34 cellular contexts compared by ENCODE assay signal in the genomic region with DNA sequence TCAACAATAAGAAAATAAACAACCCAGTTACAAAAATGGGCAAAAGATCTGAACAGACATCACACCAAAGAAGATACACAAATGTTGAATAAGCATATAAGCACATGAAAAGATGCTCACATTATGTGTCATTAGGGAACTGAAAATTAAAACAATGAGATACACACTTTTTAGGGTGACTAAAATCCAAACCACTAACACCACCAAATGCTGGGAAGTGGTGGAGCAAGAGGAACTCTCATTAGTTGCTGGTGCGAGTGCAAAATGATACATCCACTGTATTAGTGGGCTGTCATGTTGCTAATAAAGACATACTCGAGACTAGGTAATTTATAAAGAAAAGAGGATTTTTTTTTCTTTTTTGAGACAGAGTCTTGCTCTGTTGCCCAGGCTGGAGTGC.
"Had no signal": no experiment of that assay in that cellular context is flagged by ENCODE, and none has a peak within 500 bp of the region (broad histone marks: within the 10 kb centered on the region; RNA-seq: fewer than 3 reads in every experiment).

No MANE protein-coding gene starts in this region.

- H3K27ac Mint-ChIP-seq: activated B cell treated with CpG ODN at 0.5 μM for 24 hours; activated CD4-positive, alpha-beta memory T cell treated with anti-CD3 and anti-CD28 coated beads for 36 hours; activated CD4-positive, alpha-beta T cell treated with anti-CD3 and anti-CD28 coated beads, Interleukin-2, amount 10 ng/mL, durations not matched to agents 24 days and 14 days; activated CD8-positive, alpha-beta memory T cell treated with anti-CD3 and anti-CD28 coated beads, Interleukin-2, amount 10 ng/mL, durations not matched to agents 7 days and 5 days; activated CD8-positive, alpha-beta T cell treated with anti-CD3 and anti-CD28 coated beads, Interleukin-2, amount 10 ng/mL, durations not matched to agents 7 days and 5 days; activated naive CD4-positive, alpha-beta T cell treated with anti-CD3 and anti-CD28 coated beads for 36 hours; activated naive CD4-positive, alpha-beta T cell treated with anti-CD3 and anti-CD28 coated beads, Interleukin-2, amount 50 U/mL, for 24 hours; activated naive CD8-positive, alpha-beta T cell treated with anti-CD3 and anti-CD28 coated beads for 36 hours; activated naive CD8-positive, alpha-beta T cell treated with anti-CD3 and anti-CD28 coated beads, Interleukin-2, amount 50 U/mL, for 24 hours; activated T-helper 1 cell treated with anti-CD3 and anti-CD28 coated beads, Interleukin-12 subunit alpha, Interleukin-12 subunit beta, Interleukin-2, Interleukin-4 antibody, amounts not matched to agents 30 ng/mL and 10 ng/mL and 1 ng/mL, durations not matched to agents 14 hours and 24 hours and 36 hours; activated T-helper 2 cell treated with anti-CD3 and anti-CD28 coated beads, Interferon-gamma antibody, Interleukin-2, Interleukin-4, amounts not matched to agents 10 μg/mL and 5 μg/mL and 100 μg/mL, durations not matched to agents 14 hours and 24 hours and 36 hours; effector memory CD8-positive, alpha-beta T cell; T-helper 2 cell treated with Interferon-gamma antibody and Interleukin-4, amounts not matched to agents 5 μg/mL and 100 μg/mL, for 36 hours had no signal

- H3K36me3 Mint-ChIP-seq: activated CD4-positive, alpha-beta memory T cell treated with anti-CD3 and anti-CD28 coated beads for 36 hours; activated CD8-positive, alpha-beta memory T cell treated with anti-CD3 and anti-CD28 coated beads, Interleukin-2, amount 10 ng/mL, durations not matched to agents 7 days and 5 days; activated naive CD4-positive, alpha-beta T cell treated with anti-CD3 and anti-CD28 coated beads, Interleukin-2, amount 50 U/mL, for 24 hours; activated naive CD8-positive, alpha-beta T cell treated with anti-CD3 and anti-CD28 coated beads for 36 hours had no signal

- ATAC-seq: activated CD4-positive, CD25-positive, alpha-beta regulatory T cell treated with anti-CD3 and anti-CD28 coated beads, Interleukin-2, amount 50 U/mL, for 24 hours; activated CD8-positive, alpha-beta memory T cell treated with anti-CD3 and anti-CD28 coated beads, Interleukin-2, amount 10 ng/mL, durations not matched to agents 7 days and 5 days; activated CD8-positive, alpha-beta T cell treated with anti-CD3 and anti-CD28 coated beads, Interleukin-2, amount 10 ng/mL, durations not matched to agents 7 days and 5 days; activated naive CD8-positive, alpha-beta T cell treated with anti-CD3 and anti-CD28 coated beads, Interleukin-2, amount 50 U/mL, for 24 hours; body of pancreas; effector memory CD8-positive, alpha-beta T cell; gastroesophageal sphincter had no signal

- H3K36me3 ChIP-seq: adrenal gland, esophagus squamous epithelium, gastroesophageal sphincter, WERI-Rb-1 had no signal

- DNase-seq: activated B cell treated with CpG ODN at 0.5 μM for 24 hours; activated CD4-positive, alpha-beta memory T cell treated with anti-CD3 and anti-CD28 coated beads for 36 hours; activated CD4-positive, alpha-beta T cell treated with anti-CD3 and anti-CD28 coated beads, Interleukin-2, amount 10 ng/mL, durations not matched to agents 24 days and 14 days; activated CD8-positive, alpha-beta memory T cell treated with anti-CD3 and anti-CD28 coated beads, Interleukin-2, amount 10 ng/mL, durations not matched to agents 7 days and 5 days; activated CD8-positive, alpha-beta memory T cell treated with anti-CD3 and anti-CD28 coated beads, Interleukin-2, amount 50 U/mL, for 4 hours; activated CD8-positive, alpha-beta T cell treated with anti-CD3 and anti-CD28 coated beads, Interleukin-2, amount 10 ng/mL, durations not matched to agents 7 days and 5 days; activated effector memory CD4-positive, alpha-beta T cell treated with anti-CD3 and anti-CD28 coated beads, Interleukin-2, amount 50 U/mL, for 16 hours; activated naive CD4-positive, alpha-beta T cell treated with anti-CD3 and anti-CD28 coated beads for 36 hours; activated naive CD8-positive, alpha-beta T cell treated with anti-CD3 and anti-CD28 coated beads for 36 hours; activated naive CD8-positive, alpha-beta T cell treated with anti-CD3 and anti-CD28 coated beads, Interleukin-2, amount 50 U/mL, for 24 hours; activated T-cell treated with anti-CD3 and anti-CD28 coated beads, Interleukin-2, amount 50 U/mL, for 1 hour; activated T-cell treated with anti-CD3 and anti-CD28 coated beads, Interleukin-2, amount 50 U/mL, for 48 hours; adrenal gland; amygdala; aorta; body of pancreas; caudate nucleus; cortex of kidney; dermis blood vessel endothelial cell; effector CD4-positive, alpha-beta T cell; effector memory CD8-positive, alpha-beta T cell; erythroblast; esophagus squamous epithelium; foreskin melanocyte; head of caudate nucleus; hippocampal formation; T1000; WERI-Rb-1 had no signal

- H3K4me3 ChIP-seq: adrenal gland, body of pancreas, esophagus squamous epithelium, gastroesophageal sphincter had no signal

- H3K9me3 Mint-ChIP-seq: activated B cell treated with CpG ODN at 0.5 μM for 24 hours; activated CD4-positive, alpha-beta memory T cell treated with anti-CD3 and anti-CD28 coated beads for 36 hours; activated CD4-positive, alpha-beta T cell treated with anti-CD3 and anti-CD28 coated beads, Interleukin-2, amount 10 ng/mL, durations not matched to agents 24 days and 14 days; activated naive CD4-positive, alpha-beta T cell treated with anti-CD3 and anti-CD28 coated beads for 36 hours; activated naive CD4-positive, alpha-beta T cell treated with anti-CD3 and anti-CD28 coated beads, Interleukin-2, amount 50 U/mL, for 24 hours; activated naive CD8-positive, alpha-beta T cell treated with anti-CD3 and anti-CD28 coated beads for 36 hours; activated naive CD8-positive, alpha-beta T cell treated with anti-CD3 and anti-CD28 coated beads, Interleukin-2, amount 50 U/mL, for 24 hours; activated T-helper 1 cell treated with anti-CD3 and anti-CD28 coated beads, Interleukin-12 subunit alpha, Interleukin-12 subunit beta, Interleukin-2, Interleukin-4 antibody, amounts not matched to agents 30 ng/mL and 10 ng/mL and 1 ng/mL, durations not matched to agents 14 hours and 24 hours and 36 hours; activated T-helper 2 cell treated with anti-CD3 and anti-CD28 coated beads, Interferon-gamma antibody, Interleukin-2, Interleukin-4, amounts not matched to agents 10 μg/mL and 5 μg/mL and 100 μg/mL, durations not matched to agents 14 hours and 24 hours and 36 hours; T-helper 2 cell treated with Interferon-gamma antibody and Interleukin-4, amounts not matched to agents 5 μg/mL and 100 μg/mL, for 36 hours had no signal

- H3K4me1 Mint-ChIP-seq: activated B cell treated with CpG ODN at 0.5 μM for 24 hours; activated CD4-positive, alpha-beta T cell treated with anti-CD3 and anti-CD28 coated beads, Interleukin-2, amount 10 ng/mL, durations not matched to agents 24 days and 14 days; activated CD8-positive, alpha-beta memory T cell treated with anti-CD3 and anti-CD28 coated beads, Interleukin-2, amount 10 ng/mL, durations not matched to agents 7 days and 5 days; activated naive CD4-positive, alpha-beta T cell treated with anti-CD3 and anti-CD28 coated beads, Interleukin-2, amount 50 U/mL, for 24 hours; activated naive CD8-positive, alpha-beta T cell treated with anti-CD3 and anti-CD28 coated beads for 36 hours; activated naive CD8-positive, alpha-beta T cell treated with anti-CD3 and anti-CD28 coated beads, Interleukin-2, amount 50 U/mL, for 24 hours had no signal

- H3K4me3 Mint-ChIP-seq: activated B cell treated with CpG ODN at 0.5 μM for 24 hours; activated CD4-positive, alpha-beta memory T cell treated with anti-CD3 and anti-CD28 coated beads for 36 hours; activated CD4-positive, alpha-beta T cell treated with anti-CD3 and anti-CD28 coated beads, Interleukin-2, amount 10 ng/mL, durations not matched to agents 24 days and 14 days; activated CD8-positive, alpha-beta memory T cell treated with anti-CD3 and anti-CD28 coated beads, Interleukin-2, amount 10 ng/mL, durations not matched to agents 7 days and 5 days; activated CD8-positive, alpha-beta T cell treated with anti-CD3 and anti-CD28 coated beads, Interleukin-2, amount 10 ng/mL, durations not matched to agents 7 days and 5 days; activated naive CD4-positive, alpha-beta T cell treated with anti-CD3 and anti-CD28 coated beads for 36 hours; activated naive CD4-positive, alpha-beta T cell treated with anti-CD3 and anti-CD28 coated beads, Interleukin-2, amount 50 U/mL, for 24 hours; activated naive CD8-positive, alpha-beta T cell treated with anti-CD3 and anti-CD28 coated beads for 36 hours; activated naive CD8-positive, alpha-beta T cell treated with anti-CD3 and anti-CD28 coated beads, Interleukin-2, amount 50 U/mL, for 24 hours; activated T-helper 1 cell treated with anti-CD3 and anti-CD28 coated beads, Interleukin-12 subunit alpha, Interleukin-12 subunit beta, Interleukin-2, Interleukin-4 antibody, amounts not matched to agents 30 ng/mL and 10 ng/mL and 1 ng/mL, durations not matched to agents 14 hours and 24 hours and 36 hours; effector memory CD8-positive, alpha-beta T cell; T-helper 2 cell treated with Interferon-gamma antibody and Interleukin-4, amounts not matched to agents 5 μg/mL and 100 μg/mL, for 36 hours had no signal

- H3K27me3 Mint-ChIP-seq: activated B cell treated with CpG ODN at 0.5 μM for 24 hours; activated CD4-positive, alpha-beta memory T cell treated with anti-CD3 and anti-CD28 coated beads for 36 hours; activated CD4-positive, alpha-beta T cell treated with anti-CD3 and anti-CD28 coated beads, Interleukin-2, amount 10 ng/mL, durations not matched to agents 24 days and 14 days; activated CD8-positive, alpha-beta memory T cell treated with anti-CD3 and anti-CD28 coated beads, Interleukin-2, amount 10 ng/mL, durations not matched to agents 7 days and 5 days; activated naive CD4-positive, alpha-beta T cell treated with anti-CD3 and anti-CD28 coated beads, Interleukin-2, amount 50 U/mL, for 24 hours; activated naive CD8-positive, alpha-beta T cell treated with anti-CD3 and anti-CD28 coated beads, Interleukin-2, amount 50 U/mL, for 24 hours; effector memory CD8-positive, alpha-beta T cell had no signal

- H3K27me3 ChIP-seq: adrenal gland, body of pancreas, esophagus squamous epithelium, gastroesophageal sphincter had no signal
